In genomic region chr11:35083181-35084061, GRCh38 we compare ENCODE assay signal across 8 cellular contexts. TPM values are rescaled to one million over a fixed set of nuclear protein-coding genes. Genes with fewer than 3 reads are reported as not detected.
DNase-seq lines count a peak whose midpoint lies in the region; ATAC-seq and TF ChIP-seq lines count a peak whose summit lies in the region.

No MANE protein-coding gene starts in this region.

- H3K27ac ChIP-seq in dorsolateral prefrontal cortex, result peak overlapping the region in 19 of 59 donors; percentile 8 to 70 (median 43)
- peak overlapping the region; percentile 71 for H3K27ac ChIP-seq in muscle layer of colon (ENCODE audit: low read depth, low read length)

- H3K4me3 Mint-ChIP-seq in IgD-negative memory B cell, result peak overlapping the region; percentile 54 to 91 (median 72)

- H3K9ac ChIP-seq in muscle layer of colon (ENCODE audit: low read length), result no peak overlapping the region

- H3K27me3 Mint-ChIP-seq in IgD-negative memory B cell, result no peaks in the 10 kb centered on the region

- no peaks in the 10 kb centered on the region for H3K36me3 Mint-ChIP-seq in IgD-negative memory B cell

- H3K4me3 ChIP-seq in dorsolateral prefrontal cortex (no peak overlapping the region), muscle layer of colon (ENCODE audit: low read depth in 1 of 2, low read length in 2 of 2) (peak overlapping the region in 1 of 2 donors; percentile 19)

- intact Hi-C loops in dorsolateral prefrontal cortex (cut with DNase I), result no loop called here

- peaks cover 56% of the 10 kb centered on the region for H3K4me1 ChIP-seq in muscle layer of colon (ENCODE audit: insufficient read depth, low read length)

- no peaks in the 10 kb centered on the region for H3K9me3 Mint-ChIP-seq in IgD-negative memory B cell

- peak overlapping the region; percentile 92 to 98 (median 97) for H3K27ac Mint-ChIP-seq in IgD-negative memory B cell

- ATAC-seq in GM21576 (IDR thresholded peaks at IDR 0.05; ENCODE audit: unreplicated experiment), result peak; percentile 65

- H3K36me3 ChIP-seq in muscle layer of colon (ENCODE audit: insufficient read depth, low read length), result no peaks in the 10 kb centered on the region

- TF ChIP-seq CTCF in dorsolateral prefrontal cortex (IDR thresholded peaks at IDR 0.05 in 54 of 56, conservative IDR thresholded peaks at IDR 0.05 in 2 of 56; ENCODE audit: low read depth in 1 of 56, partially characterized antibody in 56 of 56), result no peak

- DNase-seq in DMS79 (lab: John Stamatoyannopoulos, UW) (peak; percentile 98), dorsolateral prefrontal cortex (peak in 8 of 10 donors; percentile 16 to 65 (median 44)), foreskin melanocyte (no peak)
- peak; percentile 42 to 55 for DNase-seq in activated CD4-positive, alpha-beta T cell treated with anti-CD3 and anti-CD28 coated beads, Interleukin-2, amount 50 U/mL, for 4 hours
- DNase-seq in stimulated activated naive CD4-positive, alpha-beta T cell treated with Interleukin-2 at 50 U/mL for 16 hours (lab: John Stamatoyannopoulos, UW), result peak; percentile 72

- peaks cover 37 to 63% (median 57%) of the 10 kb centered on the region in 3 donors for H3K4me1 Mint-ChIP-seq in IgD-negative memory B cell

- H3K27me3 ChIP-seq in dorsolateral prefrontal cortex, result no peaks in the 10 kb centered on the region
- no peaks in the 10 kb centered on the region for H3K27me3 ChIP-seq in muscle layer of colon (ENCODE audit: control insufficient read depth in 1 of 2, insufficient read depth in 2 of 2, low read length in 2 of 2)

- no peaks in the 10 kb centered on the region for H3K9me3 ChIP-seq in muscle layer of colon (ENCODE audit: low read length)

RNA-seq across cellular contexts. Expression of gene CD44, which starts 55.5 kb away (rescaled TPM):
- 176 TPM for polyA plus RNA-seq in IgD-negative memory B cell
- total RNA-seq in dorsolateral prefrontal cortex, result 100 to 1,000 TPM in 29 of 120 experiments, 10 to 100 TPM in 87, 1 to 10 TPM in 4; 6.5 to 291 (median 54.5) TPM
